Comparison of ENCODE assay signal across 16 cellular contexts in genomic region chr10:121027390-121027789, GRCh38.
DNase-seq lines count a peak whose midpoint lies in the region; ATAC-seq, FAIRE-seq and TF ChIP-seq lines count a peak whose summit lies in the region.
"Had no signal": no experiment of that assay in that cellular context is flagged by ENCODE, and none has a peak within 500 bp of the region (broad histone marks: within the 10 kb centered on the region; RNA-seq: fewer than 3 reads in every experiment).

No MANE protein-coding gene starts in this region.

- peaks cover 28% of the 10 kb centered on the region for H3K4me1 Mint-ChIP-seq in nephron progenitor cell

- H3K27ac ChIP-seq in WERI-Rb-1 (no peak overlapping the region; the same call in 1 of the 2 replicates), esophagus muscularis mucosa (replicated peaks in 1 of 4) (no peak overlapping the region), pancreas (no peak overlapping the region)

- intact Hi-C loops in esophagus muscularis mucosa (cut with DNase I), result no loop called here
- intact Hi-C loops in pancreas (cut with DNase I), result no loop called here

- H3K9me3 Mint-ChIP-seq in nephron progenitor cell, result no peaks in the 10 kb centered on the region
- H3K9me3 Mint-ChIP-seq: H9 had no signal

- H3K4me3 Mint-ChIP-seq in nephron progenitor cell, result no peak overlapping the region
- H3K4me3 Mint-ChIP-seq: CD14-positive monocyte, H9 had no signal

- TF ChIP-seq EP300 in esophagus muscularis mucosa (IDR thresholded peaks at IDR 0.05), result no peak

- TF ChIP-seq POLR2A in esophagus muscularis mucosa (IDR thresholded peaks at IDR 0.05; ENCODE audit: low read depth), result no peak

- TF ChIP-seq CTCF in WERI-Rb-1 (IDR thresholded peaks at IDR 0.05; ENCODE audit: low read depth, low read length) (no peak), nephron progenitor cell (IDR thresholded peaks at IDR 0.05) (no peak), esophagus muscularis mucosa (IDR thresholded peaks at IDR 0.05) (no peak), pancreas (IDR thresholded peaks at IDR 0.05) (no peak)

- ATAC-seq in pancreas, result no peak

- no peaks in the 10 kb centered on the region for H3K36me3 ChIP-seq in WERI-Rb-1
- H3K36me3 ChIP-seq in esophagus muscularis mucosa, result no peaks in the 10 kb centered on the region
- H3K36me3 ChIP-seq in pancreas, result no peaks in the 10 kb centered on the region

- FAIRE-seq in pancreas (lab: Jason Lieb, UNC), result no peak

- H3K4me1 ChIP-seq in esophagus muscularis mucosa (peaks cover 0 to 8% (median 2%) of the 10 kb centered on the region in 4 donors), pancreas (no peaks in the 10 kb centered on the region)

- H3K27me3 Mint-ChIP-seq in nephron progenitor cell (ENCODE audit: low read depth, poor library complexity), result peaks cover 10% of the 10 kb centered on the region

- no peaks in the 10 kb centered on the region for H3K36me3 Mint-ChIP-seq in nephron progenitor cell (ENCODE audit: low read depth)
- H3K36me3 Mint-ChIP-seq: CD14-positive monocyte had no signal

- H3K27ac Mint-ChIP-seq in nephron progenitor cell, result peak overlapping the region; percentile 83
- H3K27ac Mint-ChIP-seq: CD14-positive monocyte, H9 had no signal

- DNase-seq in DMS 273 (lab: John Stamatoyannopoulos, UW; ENCODE audit: unreplicated experiment) (peak; percentile 95), NCI-H446 (lab: John Stamatoyannopoulos, UW) (peak; percentile 48 to 75), WERI-Rb-1 (peak; percentile 21), nephron progenitor cell (no peak), esophagus muscularis mucosa (ENCODE audit: extremely low spot score) (no peak), DMS79 (lab: John Stamatoyannopoulos, UW) (no peak), pancreas (no peak)
- DNase-seq: COR-L47, H9, NCI-H1417, NCI-H1930, NCI-H526, OCI-M1, SHP77 treated with DMSO at 0.1 percent for 48 hours, SW 1271 had no signal

- H3K27me3 ChIP-seq in WERI-Rb-1 (ENCODE audit: insufficient read depth, low read depth, severe bottlenecking) (no peaks in the 10 kb centered on the region), esophagus muscularis mucosa (no peaks in the 10 kb centered on the region), pancreas (peaks cover 0 to 8% (median 0%) of the 10 kb centered on the region in 4 donors)

- H3K4me3 ChIP-seq in WERI-Rb-1 (ENCODE audit: low read depth, low read length) (no peak overlapping the region), esophagus muscularis mucosa (no peak overlapping the region), pancreas (no peak overlapping the region)

- H3K9me3 ChIP-seq in WERI-Rb-1 (ENCODE audit: severe bottlenecking) (no peaks in the 10 kb centered on the region), esophagus muscularis mucosa (no peaks in the 10 kb centered on the region), pancreas (no peaks in the 10 kb centered on the region)

- 53% methylated on average over 4 of the region's 4 CpGs for WGBS in esophagus muscularis mucosa
- WGBS in pancreas, 2 donors, result 35 to 39% methylated on average over 4 of the region's 4 CpGs

Comparison
In these comparisons a context has a peak if more than half of its experiments do, and no peak if none do; other contexts are left out.
1. DNase-seq: peak in DMS 273 (single experiment), NCI-H446 (2 of 2) and WERI-Rb-1 (single experiment); none in nephron progenitor cell (single experiment), esophagus muscularis mucosa (single experiment), DMS79 (single experiment) and pancreas (0 of 6).